15 cellular contexts compared by ENCODE assay signal in the genomic region with DNA sequence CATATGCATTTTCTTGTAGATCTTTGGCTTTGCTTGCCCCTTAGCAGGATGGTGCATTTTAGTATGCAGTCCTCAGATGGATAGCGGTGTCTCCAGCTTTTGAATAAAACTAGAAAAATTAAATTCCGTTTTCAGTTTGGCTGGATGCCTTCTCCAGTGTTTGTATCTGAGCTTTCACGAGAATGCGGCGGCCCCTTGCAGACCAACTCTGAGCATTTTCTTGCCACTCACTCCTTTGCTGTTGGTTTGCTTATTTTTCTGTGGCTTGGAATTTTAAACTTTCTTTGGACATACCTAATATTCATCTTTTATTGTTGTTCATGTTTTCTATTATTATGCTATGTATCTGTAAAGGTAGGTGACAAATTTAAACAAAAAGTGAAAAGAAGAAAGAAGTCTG.
"Had no signal": no experiment of that assay in that cellular context is flagged by ENCODE, and none has a peak within 500 bp of the region (broad histone marks: within the 10 kb centered on the region; RNA-seq: fewer than 3 reads in every experiment).

No MANE protein-coding gene starts in this region.

- ATAC-seq: activated naive CD8-positive, alpha-beta T cell treated with anti-CD3 and anti-CD28 coated beads, Interleukin-2, amount 50 U/mL, for 24 hours; left colon; natural killer cell treated with Interleukin-12 subunit alpha and Interleukin-12 subunit beta and Interleukin-15 and Interleukin-18, amount 100 ng/mL, for 72 hours; sciatic nerve; SK-N-SH treated with all-trans-retinoic acid at 6 μM for 48 hours; WTC11 had no signal

- H3K9me3 ChIP-seq: tibial nerve had no signal

- H3K36me3 ChIP-seq: tibial nerve had no signal

- DNase-seq: activated CD4-positive, alpha-beta T cell treated with anti-CD3 and anti-CD28 coated beads, Interleukin-2, amount 10 ng/mL, durations not matched to agents 24 days and 14 days; activated CD8-positive, alpha-beta memory T cell treated with anti-CD3 and anti-CD28 coated beads for 24 hours; activated naive CD4-positive, alpha-beta T cell treated with Interleukin-2 at 50 U/mL for 16 hours; activated naive CD8-positive, alpha-beta T cell treated with anti-CD3 and anti-CD28 coated beads, Interleukin-2, amount 50 U/mL, for 24 hours; immature natural killer cell; left colon; mammary epithelial cell; SHP77; stimulated activated CD4-positive, alpha-beta T cell treated with anti-CD3 and anti-CD28 coated beads, Interleukin-2, amount 100 ng/mL, for 24 hours; stimulated activated naive CD4-positive, alpha-beta T cell treated with Interleukin-2 at 50 U/mL for 16 hours had no signal

- H3K27me3 ChIP-seq: tibial nerve had no signal
